ENCODE assay signal across 16 cellular contexts in genomic region chr9:111657051-111657450, GRCh38.
"Had no signal": no experiment of that assay in that cellular context is flagged by ENCODE, and none has a peak within 500 bp of the region (broad histone marks: within the 10 kb centered on the region; RNA-seq: fewer than 3 reads in every experiment).

No MANE protein-coding gene starts in this region.

- H3K27me3 ChIP-seq: heart right ventricle, pancreas, transverse colon, uterus had no signal

- H3K9me3 ChIP-seq: heart right ventricle, left ventricle myocardium inferior, pancreas, psoas muscle, transverse colon, uterus had no signal

- H3K36me3 ChIP-seq: uterus had no signal

- H3K4me1 ChIP-seq: pancreas, uterus had no signal

- H3K27ac ChIP-seq: epithelial cell of prostate, heart right ventricle, left ventricle myocardium inferior, pancreas, psoas muscle, uterus, WERI-Rb-1 had no signal

- DNase-seq: activated CD4-positive, alpha-beta T cell treated with anti-CD3 and anti-CD28 coated beads for 1 hour; activated naive CD8-positive, alpha-beta T cell treated with anti-CD3 and anti-CD28 coated beads for 36 hours; activated T-cell treated with anti-CD3 and anti-CD28 coated beads, Interleukin-2, amount 50 U/mL, for 1 hour; central memory CD4-positive, alpha-beta T cell; heart right ventricle; left ventricle myocardium inferior; pancreas; psoas muscle; stimulated activated CD4-positive, alpha-beta T cell treated with anti-CD3 and anti-CD28 coated beads, Interleukin-15, amount 100 ng/mL, for 24 hours; transverse colon; uterus; WERI-Rb-1 had no signal

- H3K4me3 ChIP-seq: heart right ventricle, left ventricle myocardium inferior, pancreas, psoas muscle, smooth muscle cell, transverse colon, uterus had no signal

- ATAC-seq: heart right ventricle; pancreas; psoas muscle; sciatic nerve; stimulated activated memory B cell treated with anti-CD40 and anti-IgM and Interleukin-4, amounts not matched to agents 10 μg/mL and 1 μg/mL and 100 μg/mL, for 72 hours had no signal
